Comparison of ENCODE assay signal across 11 cellular contexts in the genomic region with DNA sequence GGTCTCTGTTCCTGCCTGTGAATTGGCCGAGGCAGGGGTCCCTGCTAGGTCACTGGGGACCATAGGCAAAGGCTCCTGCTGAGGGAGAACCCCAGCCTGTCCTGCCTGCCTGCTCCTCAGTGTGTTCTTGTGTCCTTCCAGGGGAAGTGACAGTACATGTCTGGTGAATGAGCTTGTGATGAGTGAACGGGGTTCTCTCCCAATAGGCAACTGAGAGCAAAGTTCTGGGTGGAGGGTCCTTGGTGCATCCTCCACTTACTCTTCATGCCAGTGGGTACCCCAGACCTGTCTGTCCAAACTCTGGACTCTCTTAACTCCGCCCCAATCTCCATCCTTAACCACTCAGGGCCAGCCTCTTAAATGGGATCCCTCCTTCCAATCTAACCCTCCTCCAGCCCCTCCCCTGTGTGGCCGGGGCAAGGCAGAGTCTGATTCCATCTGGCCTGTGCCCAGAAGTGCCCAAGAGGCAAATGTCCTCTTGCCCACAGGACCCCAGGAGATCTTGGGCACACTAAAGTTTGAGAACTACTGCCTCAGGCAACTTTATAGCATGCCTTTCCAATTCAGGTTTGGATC. TPM values are rescaled to one million over a fixed set of nuclear protein-coding genes. Genes with fewer than 3 reads are reported as not detected.
DNase-seq lines count a peak whose midpoint lies in the region; ATAC-seq and TF ChIP-seq lines count a peak whose summit lies in the region.
"Had no signal": no experiment of that assay in that cellular context is flagged by ENCODE, and none has a peak within 500 bp of the region (broad histone marks: within the 10 kb centered on the region; RNA-seq: fewer than 3 reads in every experiment).

No MANE protein-coding gene starts in this region.

- H3K9ac ChIP-seq in smooth muscle cell (ENCODE audit: low read depth), result no peak overlapping the region

- ATAC-seq in GM19351 (IDR thresholded peaks at IDR 0.05; ENCODE audit: unreplicated experiment), result no peak

- no peaks in the 10 kb centered on the region for H4K20me1 ChIP-seq in smooth muscle cell (ENCODE audit: low read depth)

- 83% methylated on average over 4 of the region's 4 CpGs for WGBS in smooth muscle cell (ENCODE audit: low lambda C conversion rate)

- H3K79me2 ChIP-seq in smooth muscle cell (ENCODE audit: low read depth), result no peaks in the 10 kb centered on the region

- H3K4me1 ChIP-seq in smooth muscle cell (ENCODE audit: low read depth), result peaks cover 3% of the 10 kb centered on the region

- H3K9me3 ChIP-seq in smooth muscle cell (replicated peaks; ENCODE audit: low read depth), result no peaks in the 10 kb centered on the region
- H3K9me3 ChIP-seq: SJSA1 had no signal

- H3K4me3 ChIP-seq in smooth muscle cell, result no peak overlapping the region
- H3K4me3 ChIP-seq: SJSA1 had no signal

- H3K27ac ChIP-seq in VCaP (peak overlapping the region; percentile 88), smooth muscle cell (ENCODE audit: low read depth) (peak overlapping the region; percentile 13)
- H3K27ac ChIP-seq: SJSA1 had no signal

- peak; percentile 21 for DNase-seq in NCI-H82 (lab: John Stamatoyannopoulos, UW)
- DNase-seq in NCI-H82 treated with DMSO at 0.1 percent for 48 hours (lab: John Stamatoyannopoulos, UW; ENCODE audit: unreplicated experiment), result no peak
- peak; percentile 39 for DNase-seq in fibroblast of gingiva (ENCODE audit: low read depth)
- no peak for DNase-seq in smooth muscle cell (lab: John Stamatoyannopoulos, UW; ENCODE audit: unreplicated experiment)
- no peak for DNase-seq in NAMALWA (ENCODE audit: low spot score)
- no peak for DNase-seq in NCI-H1417 treated with DMSO at 0.1 percent for 48 hours (lab: John Stamatoyannopoulos, UW)
- DNase-seq: kidney, NCI-H1092 treated with DMSO at 0.1 percent for 48 hours had no signal

- peaks cover 6% of the 10 kb centered on the region for H3F3A ChIP-seq in smooth muscle cell (ENCODE audit: low read depth)

- TF ChIP-seq CTCF in VCaP (conservative IDR thresholded peaks at IDR 0.05) (no peak), smooth muscle cell (IDR thresholded peaks at IDR 0.05; ENCODE audit: borderline replicate concordance, insufficient read depth, poor library complexity, severe bottlenecking) (no peak)

- peak overlapping the region; percentile 95 for H3K4me2 ChIP-seq in smooth muscle cell

- no peaks in the 10 kb centered on the region for H3K27me3 ChIP-seq in smooth muscle cell (ENCODE audit: low read depth)
- H3K27me3 ChIP-seq: SJSA1 had no signal

- H3K36me3 ChIP-seq in smooth muscle cell (ENCODE audit: low read depth), result no peaks in the 10 kb centered on the region

- H2AFZ ChIP-seq in smooth muscle cell (ENCODE audit: low read depth), result no peak overlapping the region

RNA-seq across cellular contexts. Expression of a gene that starts 2.0 kb away (rescaled TPM):
- 10.7 and 11.6 TPM in 2 replicates for total RNA-seq in smooth muscle cell
- polyA plus RNA-seq in smooth muscle cell, result 16.3 and 19.4 TPM in 2 replicates

RNA-seq across cellular contexts. Expression of a gene that starts 26.9 kb away (rescaled TPM):
- 1.3 TPM in 1 of 2 replicates, not detected in the other for total RNA-seq in smooth muscle cell
- 0.41 and 1.7 TPM in 2 replicates for polyA plus RNA-seq in smooth muscle cell

RNA-seq across cellular contexts. Expression of a gene that starts 47.4 kb away (rescaled TPM):
- total RNA-seq in smooth muscle cell, result 28.1 and 39.5 TPM in 2 replicates
- 27.0 and 38.5 TPM in 2 replicates for polyA plus RNA-seq in smooth muscle cell

Comparison
In these comparisons a context has a peak if more than half of its experiments do, and no peak if none do; other contexts are left out.
1. DNase-seq: peak in NCI-H82 (single experiment) and fibroblast of gingiva (single experiment); none in NCI-H82 treated with DMSO at 0.1 percent for 48 hours (single experiment), smooth muscle cell (single experiment), NAMALWA (single experiment) and NCI-H1417 treated with DMSO at 0.1 percent for 48 hours (single experiment).